In genomic region chr2:117771969-117772630, GRCh38 we compare ENCODE assay signal across 8 cellular contexts. TPM values are rescaled to one million over a fixed set of nuclear protein-coding genes. Genes with fewer than 3 reads are reported as not detected.
DNase-seq lines count a peak whose midpoint lies in the region; ATAC-seq, FAIRE-seq and TF ChIP-seq lines count a peak whose summit lies in the region.

No MANE protein-coding gene starts in this region.

- H3K27ac ChIP-seq in SK-N-SH (ENCODE audit: low read depth in 2 of 2, low read length in 1 of 2), result peak overlapping the region in 1 of 2 experiments; percentile 92; a peak in 2 of 4 replicates
- no peak overlapping the region for H3K27ac ChIP-seq in kidney (ENCODE audit: low read depth in 2 of 2, low read length in 2 of 2)
- H3K27ac ChIP-seq in psoas muscle, result no peak overlapping the region

- TF ChIP-seq CTCF in SK-N-SH (IDR thresholded peaks at IDR 0.05) (peak; percentile 60), kidney (IDR thresholded peaks at IDR 0.05; ENCODE audit: borderline replicate concordance, extremely low read depth, insufficient read depth) (peak; percentile 33), psoas muscle (IDR thresholded peaks at IDR 0.05) (no peak)

- H3K27me3 ChIP-seq in SK-N-SH (ENCODE audit: insufficient read depth) (no peaks in the 10 kb centered on the region), psoas muscle (ENCODE audit: insufficient read depth in 3 of 3, low read length in 2 of 3) (peaks cover 0 to 6% (median 0%) of the 10 kb centered on the region in 3 donors)

- ATAC-seq in psoas muscle (no peak), HG03521 (IDR thresholded peaks at IDR 0.05; ENCODE audit: unreplicated experiment) (no peak), GM18909 (IDR thresholded peaks at IDR 0.05; ENCODE audit: poor library complexity, unreplicated experiment) (no peak)

- DNase-seq in COLO829 (ENCODE audit: low spot score), result peak; percentile 13
- peak; percentile 50 to 74 for DNase-seq in Kasumi-1 (lab: John Stamatoyannopoulos, UW)
- peak; percentile 46 for DNase-seq in SK-N-SH
- no peak for DNase-seq in kidney
- no peak for DNase-seq in psoas muscle
- no peak for DNase-seq in effector CD8-positive, alpha-beta T cell (lab: John Stamatoyannopoulos, UW)

- H3K4me1 ChIP-seq in SK-N-SH (ENCODE audit: control insufficient read depth in 1 of 2, insufficient read depth in 2 of 2, low read depth in 1 of 2, low read length in 1 of 2) (peaks cover 0 to 12% of the 10 kb centered on the region in 2 experiments; a peak in 2 of 4 replicates), kidney (ENCODE audit: control insufficient read depth in 1 of 2, insufficient read depth in 1 of 2, low read depth in 1 of 2, low read length in 2 of 2) (no peaks in the 10 kb centered on the region), psoas muscle (no peaks in the 10 kb centered on the region)

- CTCF ChIA-PET in SK-N-SH (lab: Yijun Ruan, JAX), result interaction anchor here (0.6 to 2.6 kb wide), 32 partner anchors 8 to 1261 kb away, joined by 3 to 38 read pairs (median 4); no protein-coding TSS in a partner anchor

- no peaks in the 10 kb centered on the region for H3K36me3 ChIP-seq in SK-N-SH (replicated peaks in 1 of 2; ENCODE audit: control insufficient read depth in 1 of 2, insufficient read depth in 2 of 2, low read length in 1 of 2)
- H3K36me3 ChIP-seq in kidney (ENCODE audit: control insufficient read depth in 1 of 2, insufficient read depth in 2 of 2, low read length in 2 of 2), result no peaks in the 10 kb centered on the region
- no peaks in the 10 kb centered on the region for H3K36me3 ChIP-seq in psoas muscle (ENCODE audit: insufficient read depth in 1 of 2, low read depth in 1 of 2)

- H3F3A ChIP-seq in SK-N-SH (replicated peaks; ENCODE audit: insufficient read depth), result no peaks in the 10 kb centered on the region

- TF ChIP-seq EP300 in SK-N-SH (IDR thresholded peaks at IDR 0.05; ENCODE audit: borderline replicate concordance in 1 of 2, low read depth in 1 of 2, low read length in 1 of 2), result no peak

- H2AFZ ChIP-seq in SK-N-SH (ENCODE audit: low read depth), result no peak overlapping the region

- WGBS in SK-N-SH (ENCODE audit: low lambda C conversion rate), result 4% methylated on average over 4 of the region's 4 CpGs
- WGBS in psoas muscle, 3 donors, result 16 to 36% (median 30%) methylated on average over 4 of the region's 4 CpGs

- no peak overlapping the region for H3K9ac ChIP-seq in SK-N-SH
- no peak overlapping the region for H3K9ac ChIP-seq in kidney (ENCODE audit: low read length in 2 of 2)

- H3K9me3 ChIP-seq in SK-N-SH (no peaks in the 10 kb centered on the region), kidney (ENCODE audit: control insufficient read depth in 1 of 2, low read length in 2 of 2) (no peaks in the 10 kb centered on the region), psoas muscle (no peaks in the 10 kb centered on the region)

- H3K4me2 ChIP-seq in SK-N-SH, result no peak overlapping the region

- no peak overlapping the region for H3K4me3 ChIP-seq in SK-N-SH (ENCODE audit: low read depth in 2 of 2, low read length in 1 of 2)
- H3K4me3 ChIP-seq in kidney (ENCODE audit: low read length in 2 of 2), result no peak overlapping the region
- H3K4me3 ChIP-seq in psoas muscle, result no peak overlapping the region

- no peaks in the 10 kb centered on the region for H3K9me2 ChIP-seq in SK-N-SH

- POLR2A ChIA-PET in SK-N-SH (lab: Yijun Ruan, JAX), result interaction anchor here (0.6 to 1.3 kb wide), 3 partner anchors 54 to 141 kb away, joined by 3 to 5 read pairs (median 5); no protein-coding TSS in a partner anchor

- peak; percentile 92 for FAIRE-seq in kidney (lab: Jason Lieb, UNC)

- peak; percentile 82 for TF ChIP-seq RAD21 in SK-N-SH (IDR thresholded peaks at IDR 0.05; ENCODE audit: low read length)

- intact Hi-C loops in kidney (cut with DNase I) (no loop called here), psoas muscle (cut with DNase I) (no loop called here)

- no peaks in the 10 kb centered on the region for H4K20me1 ChIP-seq in SK-N-SH (ENCODE audit: insufficient read depth)

- H3K79me2 ChIP-seq in SK-N-SH (ENCODE audit: insufficient read depth), result no peaks in the 10 kb centered on the region

TF ChIP-seq in SK-N-SH, 30 proteins besides CTCF, POLR2A, EP300 and RAD21:
- TF ChIP-seq GABPA (IDR thresholded peaks at IDR 0.05; ENCODE audit: low read depth) (no peak), TAF1 (IDR thresholded peaks at IDR 0.05; ENCODE audit: borderline replicate concordance, low read depth, low read length) (no peak), REST (IDR thresholded peaks at IDR 0.05; ENCODE audit: low read depth, low read length) (no peak), FOXJ3 (CRISPR knock-in tag; IDR thresholded peaks at IDR 0.05) (no peak), ELF1 (IDR thresholded peaks at IDR 0.05) (no peak), SMC3 (IDR thresholded peaks at IDR 0.05; ENCODE audit: low read depth, low read length) (peak; percentile 27; the same call in 1 of the 2 replicates), MXI1 (IDR thresholded peaks at IDR 0.05; ENCODE audit: low read depth, low read length) (peak; percentile 17; the same call in 1 of the 2 replicates), ZBTB33 (IDR thresholded peaks at IDR 0.05; ENCODE audit: borderline replicate concordance, low read depth) (no peak), USF2 (IDR thresholded peaks at IDR 0.05; ENCODE audit: borderline replicate concordance, low read depth, low read length) (no peak), RXRA (IDR thresholded peaks at IDR 0.05; ENCODE audit: borderline replicate concordance, low read depth) (no peak), NRF1 (IDR thresholded peaks at IDR 0.05; ENCODE audit: low read depth, low read length) (no peak), TCF12 (IDR thresholded peaks at IDR 0.05) (no peak), TEAD4 (IDR thresholded peaks at IDR 0.05; ENCODE audit: borderline replicate concordance, insufficient read depth) (no peak), CHD2 (IDR thresholded peaks at IDR 0.05; ENCODE audit: low read length, partially characterized antibody) (no peak)

RNA-seq across cellular contexts. Expression of gene DDX18, which starts 42.4 kb away (rescaled TPM):
- polyA plus RNA-seq in SK-N-SH (2012; rRNA removed) (24.1 and 40.6 TPM in 2 replicates), kidney (ENCODE audit: insufficient read depth, low read depth, low replicate concordance) (18.1 TPM), psoas muscle (10 to 100 TPM; 12.6 to 31.2 (median 28.9) TPM)
- polyA plus RNA-seq in SK-N-SH (2012; cell fraction: cytosol; rRNA removed), result 33.7 and 39.3 TPM in 2 replicates
- polyA plus RNA-seq in SK-N-SH (2012; cell fraction: nucleus; rRNA removed), result 28.8 and 71.2 TPM in 2 replicates
- total RNA-seq in kidney (53.8 TPM), psoas muscle (10 to 100 TPM; 24.5 to 33.4 (median 30.4) TPM)

Comparison
In these comparisons a context has a peak if more than half of its experiments do, and no peak if none do; other contexts are left out.
1. DNase-seq: peak in COLO829 (single experiment), Kasumi-1 (2 of 2) and SK-N-SH (single experiment); none in kidney (single experiment), psoas muscle (0 of 2) and effector CD8-positive, alpha-beta T cell (single experiment).